ENCODE assay signal across 12 cellular contexts in the genomic region with DNA sequence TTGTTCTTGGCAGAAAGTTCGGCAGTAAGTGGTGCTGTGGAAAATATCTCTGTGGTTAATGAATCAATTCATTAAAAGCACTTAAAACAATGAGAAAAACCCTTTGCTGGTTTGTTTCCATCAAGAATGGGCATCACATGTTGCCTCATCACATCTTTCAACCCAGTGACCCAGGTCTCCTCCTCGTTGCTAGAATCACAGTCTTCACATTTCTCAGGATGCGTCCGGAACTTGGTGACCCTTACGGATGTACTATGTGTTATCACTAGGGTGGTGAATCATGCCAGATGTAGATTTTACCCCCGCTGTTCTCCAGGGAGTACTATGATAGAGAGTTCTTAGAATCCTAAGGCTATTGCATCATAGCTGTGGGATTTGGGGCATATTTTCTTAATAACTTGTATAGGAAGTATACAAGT.
DNase-seq lines count a peak whose midpoint lies in the region; ATAC-seq and TF ChIP-seq lines count a peak whose summit lies in the region.
"Had no signal": no experiment of that assay in that cellular context is flagged by ENCODE, and none has a peak within 500 bp of the region (broad histone marks: within the 10 kb centered on the region; RNA-seq: fewer than 3 reads in every experiment).

No MANE protein-coding gene starts in this region.

- H3K27ac Mint-ChIP-seq in progenitor cell of endocrine pancreas, result no peak overlapping the region

- H3K4me1 Mint-ChIP-seq in progenitor cell of endocrine pancreas (ENCODE audit: low read depth), result no peaks in the 10 kb centered on the region

- no peak overlapping the region for H3K4me3 Mint-ChIP-seq in progenitor cell of endocrine pancreas (ENCODE audit: low read depth)

- H3K9me3 ChIP-seq in right atrium auricular region (no peaks in the 10 kb centered on the region), adipocyte (ENCODE audit: control insufficient read depth, low read length) (no peaks in the 10 kb centered on the region)

- no peaks in the 10 kb centered on the region for H3K36me3 Mint-ChIP-seq in progenitor cell of endocrine pancreas (ENCODE audit: insufficient read depth)

- DNase-seq in Right ventricle myocardium inferior (ENCODE audit: missing footprints) (no peak), right atrium auricular region (ENCODE audit: low spot score) (no peak), adipocyte (ENCODE audit: low read depth) (peak; percentile 61), glomerular visceral epithelial cell (ENCODE audit: extremely low spot score) (peak; percentile 85), RKO (ENCODE audit: low spot score) (no peak), progenitor cell of endocrine pancreas (ENCODE audit: low spot score, unreplicated experiment) (no peak), HEK293T (ENCODE audit: extremely low spot score) (no peak)
- DNase-seq: GF-D8; left colon; NCI-H2107; stimulated activated naive CD8-positive, alpha-beta T cell treated with anti-CD3 and anti-CD28 coated beads, Interleukin-15, Interleukin-2, amounts not matched to agents 100 U/mL and 50 U/mL, for 24 hours had no signal

- CTCF ChIA-PET in HEK293T (lab: Yijun Ruan, JAX), result no interaction called here

- H3K27me3 ChIP-seq in right atrium auricular region (no peaks in the 10 kb centered on the region), adipocyte (replicated peaks; ENCODE audit: control insufficient read depth, insufficient read depth, low read length) (no peaks in the 10 kb centered on the region)

- H3K36me3 ChIP-seq in right atrium auricular region (no peaks in the 10 kb centered on the region), adipocyte (ENCODE audit: control insufficient read depth, insufficient read depth, low read length, severe bottlenecking) (no peaks in the 10 kb centered on the region)

- H3K27me3 Mint-ChIP-seq in progenitor cell of endocrine pancreas, result peaks cover 87% of the 10 kb centered on the region

- peak; percentile 54 for ATAC-seq in Right ventricle myocardium inferior
- ATAC-seq in GM21737 (IDR thresholded peaks at IDR 0.05; ENCODE audit: unreplicated experiment), result no peak
- ATAC-seq: left colon; stimulated activated naive CD8-positive, alpha-beta T cell treated with anti-CD3 and anti-CD28 coated beads, Interleukin-15, Interleukin-2, amounts not matched to agents 100 U/mL and 50 U/mL, for 24 hours had no signal

- H3K4me3 ChIP-seq in right atrium auricular region (no peak overlapping the region), adipocyte (ENCODE audit: low read length) (no peak overlapping the region)

- intact Hi-C loops in Right ventricle myocardium inferior (cut with DNase I), result no loop called here

- no peak for TF ChIP-seq CTCF in right atrium auricular region (IDR thresholded peaks at IDR 0.05)
- no peak for TF ChIP-seq CTCF in progenitor cell of endocrine pancreas (IDR thresholded peaks at IDR 0.05; ENCODE audit: unreplicated experiment)

- POLR2A ChIA-PET in HEK293T (lab: Yijun Ruan, JAX), result no interaction called here

- H3K9ac ChIP-seq in adipocyte (ENCODE audit: low read length), result no peak overlapping the region

- no peaks in the 10 kb centered on the region for H3K9me3 Mint-ChIP-seq in progenitor cell of endocrine pancreas (ENCODE audit: low read depth)

- H3K4me1 ChIP-seq in right atrium auricular region, result peaks cover 0 to 32% of the 10 kb centered on the region in 2 donors
- H3K4me1 ChIP-seq in adipocyte (ENCODE audit: control insufficient read depth, insufficient read depth, low read length), result peaks cover 41% of the 10 kb centered on the region

- peak overlapping the region in 1 of 2 donors; percentile 52 for H3K27ac ChIP-seq in right atrium auricular region

TF ChIP-seq in HEK293T, 16 proteins besides CTCF, POLR2A, EP300 and RAD21:
- TF ChIP-seq TARDBP (IDR thresholded peaks at IDR 0.05) (no peak), ELF4 (IDR thresholded peaks at IDR 0.05) (no peak), FOXM1 (IDR thresholded peaks at IDR 0.05; ENCODE audit: borderline replicate concordance) (no peak), SUZ12 (IDR thresholded peaks at IDR 0.05) (no peak), NFRKB (IDR thresholded peaks at IDR 0.05) (no peak)

Comparison
In these comparisons a context has a peak if more than half of its experiments do, and no peak if none do; other contexts are left out.
1. DNase-seq: peak in adipocyte (single experiment) and glomerular visceral epithelial cell (single experiment); none in Right ventricle myocardium inferior (single experiment), right atrium auricular region (single experiment), RKO (single experiment), progenitor cell of endocrine pancreas (single experiment) and HEK293T (single experiment).